ENCODE assay signal across 28 cellular contexts in the genomic region with DNA sequence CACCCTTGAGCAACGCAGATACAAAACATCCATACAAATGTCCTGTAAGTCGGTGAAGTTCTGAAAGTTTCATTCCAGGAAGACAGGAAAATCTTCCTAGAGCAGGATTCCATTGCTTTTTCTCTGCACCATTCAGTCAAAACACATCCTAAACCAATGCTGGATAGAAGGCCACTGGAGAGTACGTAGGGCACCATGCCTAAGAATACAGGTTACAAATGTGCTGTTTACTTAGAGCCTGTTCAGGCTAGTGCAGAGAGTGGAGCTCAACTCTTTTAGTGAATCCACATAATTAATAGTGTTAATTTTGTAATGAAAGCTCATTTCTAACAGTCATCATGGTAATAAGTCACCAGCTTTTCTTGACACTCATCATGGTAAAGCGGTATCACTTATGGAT.
"Had no signal": no experiment of that assay in that cellular context is flagged by ENCODE, and none has a peak within 500 bp of the region (broad histone marks: within the 10 kb centered on the region; RNA-seq: fewer than 3 reads in every experiment).

No MANE protein-coding gene starts in this region.

- DNase-seq: activated CD4-positive, alpha-beta T cell treated with anti-CD3 and anti-CD28 coated beads for 36 hours; activated CD4-positive, alpha-beta T cell treated with anti-CD3 and anti-CD28 coated beads, Interleukin-2, amount 10 ng/mL, durations not matched to agents 7 days and 5 days; activated CD4-positive, alpha-beta T cell treated with anti-CD3 and anti-CD28 coated beads, Interleukin-2, amount 50 U/mL, for 48 hours; activated CD8-positive, alpha-beta memory T cell treated with anti-CD3 and anti-CD28 coated beads, Interleukin-2, amount 50 U/mL, for 4 hours; activated CD8-positive, alpha-beta T cell treated with anti-CD3 and anti-CD28 coated beads, Interleukin-2, amount 10 ng/mL, durations not matched to agents 7 days and 5 days; activated gamma-delta T cell treated with Interleukin-2 at 50 U/mL for 16 hours; activated naive CD4-positive, alpha-beta T cell treated with anti-CD3 and anti-CD28 coated beads for 36 hours; activated T-cell treated with anti-CD3 and anti-CD28 coated beads for 4 hours; activated T-cell treated with anti-CD3 and anti-CD28 coated beads, Interleukin-2, amount 50 U/mL, for 4 hours; adrenal gland; NCI-H1092 treated with DMSO at 0.1 percent for 48 hours; NCI-H1417; NCI-H146; NCI-H187; NCI-H2029 treated with DMSO at 0.1 percent for 48 hours; NCI-H2107; NCI-H226; NCI-H446 treated with DMSO at 0.1 percent for 48 hours; NCI-H524; SJCRH30; T1000 had no signal

- H3K4me1 Mint-ChIP-seq: activated CD4-positive, alpha-beta T cell treated with anti-CD3 and anti-CD28 coated beads for 36 hours; activated CD4-positive, alpha-beta T cell treated with anti-CD3 and anti-CD28 coated beads, Interleukin-2, amount 10 ng/mL, durations not matched to agents 7 days and 5 days; central memory CD8-positive, alpha-beta T cell had no signal

- H3K27ac ChIP-seq: adrenal gland, SJCRH30, SK-N-MC had no signal

- ATAC-seq: activated CD4-positive, alpha-beta T cell treated with anti-CD3 and anti-CD28 coated beads for 36 hours; activated CD8-positive, alpha-beta T cell treated with anti-CD3 and anti-CD28 coated beads, Interleukin-2, amount 10 ng/mL, durations not matched to agents 7 days and 5 days; activated naive CD4-positive, alpha-beta T cell treated with anti-CD3 and anti-CD28 coated beads, Interleukin-2, amount 50 U/mL, for 72 hours; activated T-cell treated with anti-CD3 and anti-CD28 coated beads, Interleukin-2, amount 50 U/mL, for 4 hours; K562; Panc1 had no signal

- FAIRE-seq: K562 had no signal

- H3K27ac Mint-ChIP-seq: activated CD4-positive, alpha-beta T cell treated with anti-CD3 and anti-CD28 coated beads for 36 hours; activated CD4-positive, alpha-beta T cell treated with anti-CD3 and anti-CD28 coated beads, Interleukin-2, amount 10 ng/mL, durations not matched to agents 7 days and 5 days; activated CD8-positive, alpha-beta T cell treated with anti-CD3 and anti-CD28 coated beads, Interleukin-2, amount 10 ng/mL, durations not matched to agents 7 days and 5 days; activated naive CD4-positive, alpha-beta T cell treated with anti-CD3 and anti-CD28 coated beads for 36 hours; activated naive CD4-positive, alpha-beta T cell treated with anti-CD3 and anti-CD28 coated beads, Interleukin-2, amount 50 U/mL, for 72 hours; brain had no signal

- H3K36me3 Mint-ChIP-seq: activated naive CD4-positive, alpha-beta T cell treated with anti-CD3 and anti-CD28 coated beads, Interleukin-2, amount 50 U/mL, for 72 hours; brain had no signal

- H3K27me3 ChIP-seq: adrenal gland, SJCRH30 had no signal

- H3K9me3 Mint-ChIP-seq: activated CD4-positive, alpha-beta T cell treated with anti-CD3 and anti-CD28 coated beads, Interleukin-2, amount 10 ng/mL, durations not matched to agents 7 days and 5 days; activated naive CD4-positive, alpha-beta T cell treated with anti-CD3 and anti-CD28 coated beads for 36 hours; activated naive CD4-positive, alpha-beta T cell treated with anti-CD3 and anti-CD28 coated beads, Interleukin-2, amount 50 U/mL, for 72 hours; activated T-cell treated with anti-CD3 and anti-CD28 coated beads, Interleukin-2, amount 50 U/mL, for 4 hours; activated T-helper 1 cell treated with anti-CD3 and anti-CD28 coated beads, Interleukin-12 subunit alpha, Interleukin-12 subunit beta, Interleukin-2, Interleukin-4 antibody, amounts not matched to agents 30 ng/mL and 10 ng/mL and 1 ng/mL, durations not matched to agents 14 hours and 24 hours and 36 hours had no signal

- H3K27me3 Mint-ChIP-seq: central memory CD8-positive, alpha-beta T cell had no signal

- H3K4me3 Mint-ChIP-seq: activated CD4-positive, alpha-beta T cell treated with anti-CD3 and anti-CD28 coated beads for 36 hours; activated CD4-positive, alpha-beta T cell treated with anti-CD3 and anti-CD28 coated beads, Interleukin-2, amount 10 ng/mL, durations not matched to agents 7 days and 5 days; activated CD8-positive, alpha-beta T cell treated with anti-CD3 and anti-CD28 coated beads, Interleukin-2, amount 10 ng/mL, durations not matched to agents 7 days and 5 days; activated naive CD4-positive, alpha-beta T cell treated with anti-CD3 and anti-CD28 coated beads for 36 hours; activated T-cell treated with anti-CD3 and anti-CD28 coated beads, Interleukin-2, amount 50 U/mL, for 4 hours; activated T-helper 1 cell treated with anti-CD3 and anti-CD28 coated beads, Interleukin-12 subunit alpha, Interleukin-12 subunit beta, Interleukin-2, Interleukin-4 antibody, amounts not matched to agents 30 ng/mL and 10 ng/mL and 1 ng/mL, durations not matched to agents 14 hours and 24 hours and 36 hours; brain; central memory CD8-positive, alpha-beta T cell had no signal

- H3K9me3 ChIP-seq: adrenal gland, SJCRH30 had no signal

- H3K4me3 ChIP-seq: adrenal gland, K562, SJCRH30, SK-N-MC had no signal

- H3K36me3 ChIP-seq: adrenal gland, SJCRH30 had no signal
